1 cellular context compared by ENCODE assay signal in the genomic region with DNA sequence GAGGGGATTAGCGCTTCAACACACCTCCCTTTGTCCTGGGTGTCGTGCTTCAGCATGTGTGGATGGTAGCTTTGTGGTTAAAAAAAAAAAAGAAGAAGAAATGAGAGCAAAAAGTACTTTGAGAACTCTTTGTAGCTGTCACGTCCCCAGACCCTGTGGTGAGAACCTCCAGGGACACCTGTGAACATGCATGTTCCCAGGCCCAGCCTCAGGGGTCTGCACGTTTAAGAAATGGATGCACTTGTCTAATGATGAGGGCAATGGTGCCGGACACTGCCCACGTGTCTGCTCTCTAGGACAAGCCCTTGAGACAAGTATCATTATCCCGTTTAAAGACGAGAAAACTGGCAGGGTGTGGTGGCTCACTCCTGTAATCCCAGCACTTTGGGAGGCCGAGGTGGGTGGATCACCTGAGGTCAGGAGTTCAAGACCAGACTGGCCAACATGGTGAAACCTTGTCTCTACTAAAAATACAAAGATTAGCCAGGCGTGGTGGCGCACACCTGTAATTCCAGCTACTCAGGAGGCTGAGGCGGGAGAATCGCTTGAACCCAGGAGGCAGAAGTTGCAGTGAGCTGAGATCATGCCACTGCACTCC.
TF ChIP-seq lines count a peak whose summit lies in the region.

No MANE protein-coding gene starts in this region.

TF ChIP-seq in GM12878, 131 proteins besides CTCF, POLR2A, EP300 and RAD21 (continues in another document):
- TF ChIP-seq SP1 (IDR thresholded peaks at IDR 0.05; ENCODE audit: low read depth, low read length) (peak; percentile 78), SMC3 (IDR thresholded peaks at IDR 0.05; ENCODE audit: borderline replicate concordance, low read length) (peak; percentile 22; the same call in 1 of the 2 replicates), IKZF2 (IDR thresholded peaks at IDR 0.05) (peak; percentile 60 to 79), ZNF24 (IDR thresholded peaks at IDR 0.05) (peak; percentile 80), TCF7 (IDR thresholded peaks at IDR 0.05; ENCODE audit: borderline replicate concordance) (peak; percentile 72), BACH1 (IDR thresholded peaks at IDR 0.05; ENCODE audit: borderline replicate concordance) (peak; percentile 43; the same call in 1 of the 2 replicates), EZH2 (IDR thresholded peaks at IDR 0.05; ENCODE audit: borderline replicate concordance, control insufficient read depth, low read depth, low read length) (0 out of 2 replicates have a peak, but pooled peaks have one; percentile 70), RUNX3 (IDR thresholded peaks at IDR 0.05; ENCODE audit: low read length) (peak; percentile 99), DPF2 (IDR thresholded peaks at IDR 0.05) (peak; percentile 61), BHLHE40 (IDR thresholded peaks at IDR 0.05; ENCODE audit: borderline replicate concordance in 1 of 2, low read depth in 2 of 2, low read length in 1 of 2) (peak; percentile 92 to 95), ATF2 (IDR thresholded peaks at IDR 0.05; ENCODE audit: low read length) (peak; percentile 98), IKZF1 (conservative IDR thresholded peaks at IDR 0.05) (peak; percentile 72), ZBTB40 (IDR thresholded peaks at IDR 0.05; ENCODE audit: borderline replicate concordance) (0 out of 2 replicates have a peak, but pooled peaks have one; percentile 15), POU2F2 (IDR thresholded peaks at IDR 0.05; ENCODE audit: borderline replicate concordance, low read depth, low read length) (peak; percentile 87; the same call in 1 of the 3 replicates), KLF5 (IDR thresholded peaks at IDR 0.05; ENCODE audit: partially characterized antibody) (peak; percentile 87), ZNF217 (IDR thresholded peaks at IDR 0.05) (peak; percentile 76; the same call in 1 of the 2 replicates), IRF4 (IDR thresholded peaks at IDR 0.05; ENCODE audit: low read depth, low read length) (peak; percentile 77), NBN (IDR thresholded peaks at IDR 0.05) (peak; percentile 97), BCL3 (IDR thresholded peaks at IDR 0.05; ENCODE audit: borderline replicate concordance, insufficient read depth, low read depth, low read length, poor library complexity, severe bottlenecking) (peak; percentile 99), MTA2 (IDR thresholded peaks at IDR 0.05; ENCODE audit: low read depth) (peak; percentile 84), MLLT1 (IDR thresholded peaks at IDR 0.05) (peak; percentile 96), SMAD1 (IDR thresholded peaks at IDR 0.05; ENCODE audit: low read depth, partially characterized antibody) (peak; percentile 95), HDGF (IDR thresholded peaks at IDR 0.05) (peak; percentile 86), GATAD2B (conservative IDR thresholded peaks at IDR 0.05; ENCODE audit: low read depth) (peak; percentile 99), ZBTB33 (IDR thresholded peaks at IDR 0.05) (0 out of 2 replicates have a peak, but pooled peaks have one; percentile 47), WRNIP1 (IDR thresholded peaks at IDR 0.05; ENCODE audit: borderline replicate concordance, low read depth, low read length) (0 out of 2 replicates have a peak, but pooled peaks have one; percentile 72), EED (IDR thresholded peaks at IDR 0.05; ENCODE audit: low read depth) (peak; percentile 81), ZNF207 (IDR thresholded peaks at IDR 0.05; ENCODE audit: borderline replicate concordance) (peak; percentile 89; the same call in 1 of the 2 replicates), CBFB (IDR thresholded peaks at IDR 0.05; ENCODE audit: low read depth) (peak; percentile 99), YBX1 (IDR thresholded peaks at IDR 0.05) (peak; percentile 99), BCL11A (IDR thresholded peaks at IDR 0.05; ENCODE audit: low read depth, low read length) (peak; percentile 92), MXI1 (IDR thresholded peaks at IDR 0.05; ENCODE audit: low read depth, low read length) (0 out of 2 replicates have a peak, but pooled peaks have one; percentile 37), NFIC (IDR thresholded peaks at IDR 0.05; ENCODE audit: low read depth, low read length) (peak; percentile 91), JUNB (IDR thresholded peaks at IDR 0.05) (peak; percentile 35), ZBED1 (IDR thresholded peaks at IDR 0.05; ENCODE audit: borderline replicate concordance) (peak; percentile 96), TCF12 (IDR thresholded peaks at IDR 0.05; ENCODE audit: low read depth, low read length) (peak; percentile 99), MEF2A (IDR thresholded peaks at IDR 0.05; ENCODE audit: insufficient read depth, low read depth, low read length) (peak; percentile 56; the same call in 1 of the 2 replicates), CREM (IDR thresholded peaks at IDR 0.05; ENCODE audit: low read depth) (peak; percentile 88), TCF3 (IDR thresholded peaks at IDR 0.05; ENCODE audit: borderline replicate concordance, insufficient read depth, low read depth, low read length) (peak; percentile 92), ATF7 (IDR thresholded peaks at IDR 0.05; ENCODE audit: low read depth) (peak; percentile 90), RB1 (IDR thresholded peaks at IDR 0.05; ENCODE audit: borderline replicate concordance) (peak; percentile 100), CREB1 (IDR thresholded peaks at IDR 0.05; ENCODE audit: low read depth) (peak; percentile 45; the same call in 1 of the 2 replicates), STAT3 (IDR thresholded peaks at IDR 0.05; ENCODE audit: low read depth, low read length) (peak; percentile 81; the same call in 1 of the 2 replicates), CHD2 (IDR thresholded peaks at IDR 0.05; ENCODE audit: borderline replicate concordance, low read depth, low read length) (peak; percentile 73), CBX5 (IDR thresholded peaks at IDR 0.05; ENCODE audit: low read depth) (peak; percentile 24; the same call in 1 of the 2 replicates), SKIL (IDR thresholded peaks at IDR 0.05; ENCODE audit: low read depth, poor library complexity, severe bottlenecking) (peak; percentile 47)
- TF ChIP-seq, protein P1, sequence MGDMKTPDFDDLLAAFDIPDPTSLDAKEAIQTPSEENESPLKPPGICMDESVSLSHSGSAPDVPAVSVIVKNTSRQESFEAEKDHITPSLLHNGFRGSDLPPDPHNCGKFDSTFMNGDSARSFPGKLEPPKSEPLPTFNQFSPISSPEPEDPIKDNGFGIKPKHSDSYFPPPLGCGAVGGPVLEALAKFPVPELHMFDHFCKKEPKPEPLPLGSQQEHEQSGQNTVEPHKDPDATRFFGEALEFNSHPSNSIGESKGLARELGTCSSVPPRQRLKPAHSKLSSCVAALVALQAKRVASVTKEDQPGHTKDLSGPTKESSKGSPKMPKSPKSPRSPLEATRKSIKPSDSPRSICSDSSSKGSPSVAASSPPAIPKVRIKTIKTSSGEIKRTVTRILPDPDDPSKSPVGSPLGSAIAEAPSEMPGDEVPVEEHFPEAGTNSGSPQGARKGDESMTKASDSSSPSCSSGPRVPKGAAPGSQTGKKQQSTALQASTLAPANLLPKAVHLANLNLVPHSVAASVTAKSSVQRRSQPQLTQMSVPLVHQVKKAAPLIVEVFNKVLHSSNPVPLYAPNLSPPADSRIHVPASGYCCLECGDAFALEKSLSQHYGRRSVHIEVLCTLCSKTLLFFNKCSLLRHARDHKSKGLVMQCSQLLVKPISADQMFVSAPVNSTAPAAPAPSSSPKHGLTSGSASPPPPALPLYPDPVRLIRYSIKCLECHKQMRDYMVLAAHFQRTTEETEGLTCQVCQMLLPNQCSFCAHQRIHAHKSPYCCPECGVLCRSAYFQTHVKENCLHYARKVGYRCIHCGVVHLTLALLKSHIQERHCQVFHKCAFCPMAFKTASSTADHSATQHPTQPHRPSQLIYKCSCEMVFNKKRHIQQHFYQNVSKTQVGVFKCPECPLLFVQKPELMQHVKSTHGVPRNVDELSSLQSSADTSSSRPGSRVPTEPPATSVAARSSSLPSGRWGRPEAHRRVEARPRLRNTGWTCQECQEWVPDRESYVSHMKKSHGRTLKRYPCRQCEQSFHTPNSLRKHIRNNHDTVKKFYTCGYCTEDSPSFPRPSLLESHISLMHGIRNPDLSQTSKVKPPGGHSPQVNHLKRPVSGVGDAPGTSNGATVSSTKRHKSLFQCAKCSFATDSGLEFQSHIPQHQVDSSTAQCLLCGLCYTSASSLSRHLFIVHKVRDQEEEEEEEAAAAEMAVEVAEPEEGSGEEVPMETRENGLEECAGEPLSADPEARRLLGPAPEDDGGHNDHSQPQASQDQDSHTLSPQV (IDR thresholded peaks at IDR 0.05) = peak; percentile 94
